8 cellular contexts compared by ENCODE assay signal in genomic region chr16:50244504-50245416, GRCh38. TPM values are rescaled to one million over a fixed set of nuclear protein-coding genes. Genes with fewer than 3 reads are reported as not detected.
A peak's percentile ranks its signal among the peaks of the same experiment; 100 is the strongest.
DNase-seq lines count a peak whose midpoint lies in the region; ATAC-seq, FAIRE-seq and TF ChIP-seq lines count a peak whose summit lies in the region.

No MANE protein-coding gene starts in this region.

- FAIRE-seq in HepG2 (lab: Jason Lieb, UNC): no peak

- peak overlapping the region; percentile 37 for H3K4me3 Mint-ChIP-seq in memory B cell

- TF ChIP-seq EP300 in HepG2 (IDR thresholded peaks at IDR 0.05; ENCODE audit: low read depth in 2 of 2, low read length in 2 of 2) (no peak), HepG2 (CRISPR knock-in tag; IDR thresholded peaks at IDR 0.05; ENCODE audit: borderline replicate concordance) (no peak)

- CTCF ChIA-PET in HepG2 (lab: Yijun Ruan, JAX; ENCODE audit: low intra/inter-chr PET ratio, low total read pairs): no interaction called here

- WGBS in HepG2 (ENCODE audit: low lambda C conversion rate): 28% methylated on average over 12 of the region's 33 CpGs
- WGBS in right lobe of liver (ENCODE audit: insufficient coverage, low coverage, low lambda C conversion rate, missing lambda C conversion rate): 28% methylated on average over 7 of the region's 33 CpGs

- no peaks in the 10 kb centered on the region for H3K9me3 Mint-ChIP-seq in memory B cell

- intact Hi-C loops in HepG2 (cut with micrococcal nuclease; ENCODE audit: unreplicated experiment): loop anchor here (5.0 to 10.0 kb wide), 2 partner anchors 113 to 420 kb away; no protein-coding TSS in a partner anchor
- intact Hi-C loops in right lobe of liver (cut with DNase I): no loop called here
- intact Hi-C loops in ascending aorta (cut with DNase I): loop anchor here (5.0 kb wide), 1 partner anchor 123 kb away; the partner anchor contains the start of gene BRD7
- intact Hi-C loops in upper lobe of right lung (cut with DNase I): no loop called here

- ATAC-seq in HepG2: peak; percentile 10
- ATAC-seq in right lobe of liver: no peak
- no peak for ATAC-seq in memory B cell (ENCODE audit: low read depth)
- no peak for ATAC-seq in upper lobe of right lung
- no peak for ATAC-seq in HG03342 (IDR thresholded peaks at IDR 0.05; ENCODE audit: unreplicated experiment)

- no peak for TF ChIP-seq POLR2A in HepG2 (IDR thresholded peaks at IDR 0.05; ENCODE audit: insufficient read depth in 1 of 2, low read depth in 2 of 2, low read length in 2 of 2)
- no peak for TF ChIP-seq POLR2A in right lobe of liver (IDR thresholded peaks at IDR 0.05)

- H3K27me3 Mint-ChIP-seq in memory B cell: no peaks in the 10 kb centered on the region

- TF ChIP-seq CTCF in HepG2 (CRISPR knock-in tag; IDR thresholded peaks at IDR 0.05) (no peak), right lobe of liver (IDR thresholded peaks at IDR 0.05) (no peak), ascending aorta (IDR thresholded peaks at IDR 0.05) (no peak), upper lobe of right lung (IDR thresholded peaks at IDR 0.05) (no peak)

- peak overlapping the region; percentile 46 for H3K9ac ChIP-seq in HepG2 (ENCODE audit: insufficient read depth, low read depth, low read length)

- TF ChIP-seq RAD21 in HepG2 (CRISPR knock-in tag; IDR thresholded peaks at IDR 0.05): no peak

- no peaks in the 10 kb centered on the region for H3K36me3 Mint-ChIP-seq in memory B cell

- H3K27me3 ChIP-seq in HepG2 (ENCODE audit: control insufficient read depth in 1 of 2, insufficient read depth in 2 of 2, low read length in 2 of 2) (peaks cover 0 to 29% of the 10 kb centered on the region in 2 experiments; a peak in 4 of 5 replicates), right lobe of liver (no peaks in the 10 kb centered on the region), ascending aorta (no peaks in the 10 kb centered on the region), upper lobe of right lung (no peaks in the 10 kb centered on the region), MG63 (no peaks in the 10 kb centered on the region)

- H2AFZ ChIP-seq in HepG2 (ENCODE audit: low read length): no peak overlapping the region

- no peaks in the 10 kb centered on the region for H4K20me1 ChIP-seq in HepG2 (ENCODE audit: insufficient read depth, low read length)

- H3K4me3 ChIP-seq in HepG2 (replicated peaks in 1 of 3; ENCODE audit: insufficient read depth in 1 of 3, low read depth in 2 of 3, low read length in 3 of 3) (peak overlapping the region in 2 of 3 experiments; percentile 38 to 74; a peak in 3 of 6 replicates), right lobe of liver (peak overlapping the region in 1 of 3 donors; percentile 42), ascending aorta (peak overlapping the region; percentile 71 to 77), upper lobe of right lung (peak overlapping the region; percentile 56), MG63 (no peak overlapping the region; the same call in 1 of the 2 replicates)

- no TSS peak for BruUV-seq in HepG2 (replicated peaks; lab: Mats Ljungman, UMichigan)

- DNase-seq in HepG2 (ENCODE audit: low spot score) (no peak), right lobe of liver (no peak), ascending aorta (ENCODE audit: low spot score in 2 of 2) (no peak), memory B cell (ENCODE audit: low spot score in 2 of 2) (no peak), upper lobe of right lung (no peak), MG63 (no peak), NCI-H1436 (lab: John Stamatoyannopoulos, UW) (no peak)

- peak overlapping the region; percentile 89 for H3K4me2 ChIP-seq in HepG2 (ENCODE audit: low read depth, low read length)

- no peak overlapping the region for H3K27ac Mint-ChIP-seq in memory B cell

- no peaks in the 10 kb centered on the region for H3K79me2 ChIP-seq in HepG2 (ENCODE audit: insufficient read depth, low read length)

- H3K9me3 ChIP-seq in HepG2 (ENCODE audit: low read length): no peaks in the 10 kb centered on the region
- H3K9me3 ChIP-seq in right lobe of liver: no peaks in the 10 kb centered on the region
- H3K9me3 ChIP-seq in ascending aorta: no peaks in the 10 kb centered on the region
- H3K9me3 ChIP-seq in upper lobe of right lung: no peaks in the 10 kb centered on the region
- no peaks in the 10 kb centered on the region for H3K9me3 ChIP-seq in MG63

- POLR2A ChIA-PET in HepG2 (lab: Yijun Ruan, JAX): no interaction called here

- H3K36me3 ChIP-seq in HepG2 (replicated peaks in 1 of 2; ENCODE audit: control insufficient read depth in 1 of 2, insufficient read depth in 2 of 2, low read length in 2 of 2) (no peaks in the 10 kb centered on the region), right lobe of liver (no peaks in the 10 kb centered on the region), ascending aorta (no peaks in the 10 kb centered on the region), upper lobe of right lung (no peaks in the 10 kb centered on the region), MG63 (no peaks in the 10 kb centered on the region)

- in situ Hi-C loops in HepG2 (cut with HindIII; ENCODE audit: extremely low pct_ligation_motif_present, low pct_unique_long_range_greater_than_20kb): loop anchor here (10.0 kb wide), 1 partner anchor 120 kb away; the partner anchor contains the start of gene BRD7

- H3K4me1 ChIP-seq in HepG2 (ENCODE audit: insufficient read depth, low read length) (peaks cover 25% of the 10 kb centered on the region), right lobe of liver (no peaks in the 10 kb centered on the region), ascending aorta (peaks cover 7 to 10% of the 10 kb centered on the region in 2 donors), upper lobe of right lung (peaks cover 22% of the 10 kb centered on the region)

- H3K27ac ChIP-seq in HepG2 (ENCODE audit: extremely low read length, insufficient read depth, low read length) (no peak overlapping the region), right lobe of liver (no peak overlapping the region), ascending aorta (no peak overlapping the region), upper lobe of right lung (peak overlapping the region; percentile 1)

- peaks cover 2% of the 10 kb centered on the region for H3K4me1 Mint-ChIP-seq in memory B cell

TF ChIP-seq in HepG2, 621 proteins besides CTCF, POLR2A, EP300 and RAD21 (continues in another document):
- TF ChIP-seq ZFP82 (CRISPR knock-in tag; IDR thresholded peaks at IDR 0.05; ENCODE audit: borderline replicate concordance) (no peak), ZNF260 (CRISPR knock-in tag; IDR thresholded peaks at IDR 0.05; ENCODE audit: borderline replicate concordance, low read depth) (no peak), ZNF768 (CRISPR knock-in tag; IDR thresholded peaks at IDR 0.05) (peak; percentile 16; the same call in 1 of the 2 replicates)
- TF ChIP-seq, protein P1, sequence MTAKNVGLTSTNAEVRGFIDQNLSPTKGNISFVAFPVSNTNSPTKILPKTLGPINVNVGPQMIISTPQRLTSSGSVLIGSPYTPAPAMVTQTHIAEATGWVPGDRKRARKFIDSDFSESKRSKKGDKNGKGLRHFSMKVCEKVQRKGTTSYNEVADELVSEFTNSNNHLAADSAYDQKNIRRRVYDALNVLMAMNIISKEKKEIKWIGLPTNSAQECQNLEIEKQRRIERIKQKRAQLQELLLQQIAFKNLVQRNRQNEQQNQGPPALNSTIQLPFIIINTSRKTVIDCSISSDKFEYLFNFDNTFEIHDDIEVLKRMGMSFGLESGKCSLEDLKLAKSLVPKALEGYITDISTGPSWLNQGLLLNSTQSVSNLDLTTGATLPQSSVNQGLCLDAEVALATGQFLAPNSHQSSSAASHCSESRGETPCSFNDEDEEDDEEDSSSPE (CRISPR knock-in tag; IDR thresholded peaks at IDR 0.05): no peak
- TF ChIP-seq, protein P2, sequence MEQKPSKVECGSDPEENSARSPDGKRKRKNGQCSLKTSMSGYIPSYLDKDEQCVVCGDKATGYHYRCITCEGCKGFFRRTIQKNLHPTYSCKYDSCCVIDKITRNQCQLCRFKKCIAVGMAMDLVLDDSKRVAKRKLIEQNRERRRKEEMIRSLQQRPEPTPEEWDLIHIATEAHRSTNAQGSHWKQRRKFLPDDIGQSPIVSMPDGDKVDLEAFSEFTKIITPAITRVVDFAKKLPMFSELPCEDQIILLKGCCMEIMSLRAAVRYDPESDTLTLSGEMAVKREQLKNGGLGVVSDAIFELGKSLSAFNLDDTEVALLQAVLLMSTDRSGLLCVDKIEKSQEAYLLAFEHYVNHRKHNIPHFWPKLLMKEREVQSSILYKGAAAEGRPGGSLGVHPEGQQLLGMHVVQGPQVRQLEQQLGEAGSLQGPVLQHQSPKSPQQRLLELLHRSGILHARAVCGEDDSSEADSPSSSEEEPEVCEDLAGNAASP (CRISPR knock-in tag; IDR thresholded peaks at IDR 0.05; ENCODE audit: borderline replicate concordance): no peak

RNA-seq across cellular contexts. Expression of gene ADCY7, which starts 21.6 kb away (rescaled TPM):
- 2.3 and 4.3 TPM in 2 replicates for total RNA-seq in HepG2 (2016; rRNA removed; fragmentation: Illumina TruSeq; extraction: Trizol)
- 0.51 and 1.3 TPM in 2 replicates for total RNA-seq in HepG2 (2016; cell fraction: cytosol; rRNA removed; fragmentation: Illumina TruSeq; extraction: Trizol; ENCODE audit: low read depth)
- 2.5 and 4.5 TPM in 2 replicates for total RNA-seq in HepG2 (2016; cell fraction: insoluble cytoplasmic fraction; rRNA removed; fragmentation: Illumina TruSeq; extraction: Trizol)
- 1.1 and 1.8 TPM in 2 replicates for total RNA-seq in HepG2 (2016; cell fraction: membrane; rRNA removed; fragmentation: Illumina TruSeq; extraction: Trizol)
- total RNA-seq in HepG2 (2016; cell fraction: nucleus; rRNA removed; fragmentation: Illumina TruSeq; extraction: Trizol): 3.9 and 5.9 TPM in 2 replicates
- 2.2 and 3.7 TPM in 2 replicates for polyA plus RNA-seq in HepG2 (2011; rRNA removed)
- 1.2 and 1.5 TPM in 2 replicates for polyA plus RNA-seq in HepG2 (2011; cell fraction: cytosol; rRNA removed)
- polyA plus RNA-seq in HepG2 (2011; cell fraction: nucleus; rRNA removed): 14.6 and 16.9 TPM in 2 replicates
- 1.7 and 3.0 TPM in 2 replicates for polyA plus RNA-seq in HepG2 (2012)
- 0.17 and 0.38 TPM in 2 replicates for polyA plus RNA-seq in HepG2 (2016; cell fraction: cytosol; fragmentation: Illumina TruSeq; extraction: Trizol; ENCODE audit: low read depth)
- polyA plus RNA-seq in HepG2 (2016; cell fraction: insoluble cytoplasmic fraction; fragmentation: Illumina TruSeq; extraction: Trizol; ENCODE audit: low read depth): 1.2 and 1.4 TPM in 2 replicates
- polyA plus RNA-seq in HepG2 (2016; cell fraction: membrane; fragmentation: Illumina TruSeq; extraction: Trizol; ENCODE audit: low read depth): 0.44 and 0.47 TPM in 2 replicates
- polyA plus RNA-seq in HepG2 (2016; cell fraction: nucleus; fragmentation: Illumina TruSeq; extraction: Trizol; ENCODE audit: insufficient read depth, low read depth): 6.9 and 8.7 TPM in 2 replicates
- 17.5 and 40.6 TPM in 2 replicates for polyA minus RNA-seq in HepG2 (2011; rRNA and poly(A)+ RNA removed; ENCODE audit: low replicate concordance)
- 2.0 and 5.5 TPM in 2 replicates for polyA minus RNA-seq in HepG2 (2011; cell fraction: cytosol; rRNA and poly(A)+ RNA removed)
- polyA minus RNA-seq in HepG2 (2011; cell fraction: nucleus; rRNA and poly(A)+ RNA removed): 9.0 and 10.2 TPM in 2 replicates
- 10 to 100 TPM in 1 of 6 experiments, 1 to 10 TPM in 5; 2.5 to 10.2 (median 6.5) TPM for total RNA-seq in right lobe of liver
- 8.2 TPM for total RNA-seq in ascending aorta
- total RNA-seq in upper lobe of right lung: 88.1 TPM
- 21.5 and 28.0 TPM in 2 replicates for total RNA-seq in MG63 (2014; rRNA removed; shearing (Covaris generic); ENCODE audit: low replicate concordance)

Comparison
In these comparisons a context has a peak if more than half of its experiments do, and no peak if none do; other contexts are left out.
1. intact Hi-C loops: an anchor here in HepG2 (5.0 to 10.0 kb wide) and ascending aorta (5.0 kb wide); none called in right lobe of liver and upper lobe of right lung.